ENCODE assay signal across 2 cellular contexts in genomic region chr7:139557857-139558581, GRCh38.
TF ChIP-seq lines count a peak whose summit lies in the region.

No MANE protein-coding gene starts in this region.

TF ChIP-seq in SK-N-SH treated with all-trans-retinoic acid at 6 μM for 48 hours, 23 proteins besides CTCF, POLR2A, EP300 and RAD21 (continued from another document):
- TF ChIP-seq SNAI2 (CRISPR knock-in tag; IDR thresholded peaks at IDR 0.05) (no peak), TSHZ2 (CRISPR knock-in tag; IDR thresholded peaks at IDR 0.05) (no peak), ZFP30 (CRISPR knock-in tag; IDR thresholded peaks at IDR 0.05) (no peak), GLIS3 (CRISPR knock-in tag; IDR thresholded peaks at IDR 0.05) (no peak), CSRNP3 (CRISPR knock-in tag; IDR thresholded peaks at IDR 0.05) (no peak), ZNF565 (CRISPR knock-in tag; conservative IDR thresholded peaks at IDR 0.05; ENCODE audit: low read depth) (no peak), ESRRG (CRISPR knock-in tag; IDR thresholded peaks at IDR 0.05) (no peak), PPARA (CRISPR knock-in tag; IDR thresholded peaks at IDR 0.05; ENCODE audit: borderline replicate concordance) (no peak), ZFP3 (CRISPR knock-in tag; IDR thresholded peaks at IDR 0.05) (no peak), ZNF70 (CRISPR knock-in tag; IDR thresholded peaks at IDR 0.05) (no peak)
- TF ChIP-seq, protein P1, sequence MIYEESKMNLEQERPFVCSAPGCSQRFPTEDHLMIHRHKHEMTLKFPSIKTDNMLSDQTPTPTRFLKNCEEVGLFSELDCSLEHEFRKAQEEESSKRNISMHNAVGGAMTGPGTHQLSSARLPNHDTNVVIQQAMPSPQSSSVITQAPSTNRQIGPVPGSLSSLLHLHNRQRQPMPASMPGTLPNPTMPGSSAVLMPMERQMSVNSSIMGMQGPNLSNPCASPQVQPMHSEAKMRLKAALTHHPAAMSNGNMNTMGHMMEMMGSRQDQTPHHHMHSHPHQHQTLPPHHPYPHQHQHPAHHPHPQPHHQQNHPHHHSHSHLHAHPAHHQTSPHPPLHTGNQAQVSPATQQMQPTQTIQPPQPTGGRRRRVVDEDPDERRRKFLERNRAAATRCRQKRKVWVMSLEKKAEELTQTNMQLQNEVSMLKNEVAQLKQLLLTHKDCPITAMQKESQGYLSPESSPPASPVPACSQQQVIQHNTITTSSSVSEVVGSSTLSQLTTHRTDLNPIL (CRISPR knock-in tag; IDR thresholded peaks at IDR 0.05; ENCODE audit: low read depth), result no peak
- TF ChIP-seq, protein P2, sequence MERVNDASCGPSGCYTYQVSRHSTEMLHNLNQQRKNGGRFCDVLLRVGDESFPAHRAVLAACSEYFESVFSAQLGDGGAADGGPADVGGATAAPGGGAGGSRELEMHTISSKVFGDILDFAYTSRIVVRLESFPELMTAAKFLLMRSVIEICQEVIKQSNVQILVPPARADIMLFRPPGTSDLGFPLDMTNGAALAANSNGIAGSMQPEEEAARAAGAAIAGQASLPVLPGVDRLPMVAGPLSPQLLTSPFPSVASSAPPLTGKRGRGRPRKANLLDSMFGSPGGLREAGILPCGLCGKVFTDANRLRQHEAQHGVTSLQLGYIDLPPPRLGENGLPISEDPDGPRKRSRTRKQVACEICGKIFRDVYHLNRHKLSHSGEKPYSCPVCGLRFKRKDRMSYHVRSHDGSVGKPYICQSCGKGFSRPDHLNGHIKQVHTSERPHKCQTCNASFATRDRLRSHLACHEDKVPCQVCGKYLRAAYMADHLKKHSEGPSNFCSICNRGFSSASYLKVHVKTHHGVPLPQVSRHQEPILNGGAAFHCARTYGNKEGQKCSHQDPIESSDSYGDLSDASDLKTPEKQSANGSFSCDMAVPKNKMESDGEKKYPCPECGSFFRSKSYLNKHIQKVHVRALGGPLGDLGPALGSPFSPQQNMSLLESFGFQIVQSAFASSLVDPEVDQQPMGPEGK (CRISPR knock-in tag; IDR thresholded peaks at IDR 0.05; ENCODE audit: borderline replicate concordance), result no peak

TF ChIP-seq in SK-N-SH, 30 proteins besides CTCF, POLR2A, EP300 and RAD21 (continued from another document):
- TF ChIP-seq NRF1 (IDR thresholded peaks at IDR 0.05; ENCODE audit: low read depth, low read length) (no peak), ZBTB33 (IDR thresholded peaks at IDR 0.05; ENCODE audit: borderline replicate concordance, low read depth) (no peak), TEAD4 (IDR thresholded peaks at IDR 0.05; ENCODE audit: borderline replicate concordance, insufficient read depth) (no peak), REST (IDR thresholded peaks at IDR 0.05; ENCODE audit: low read depth, low read length) (no peak), MXI1 (IDR thresholded peaks at IDR 0.05; ENCODE audit: low read depth, low read length) (no peak), RXRA (IDR thresholded peaks at IDR 0.05; ENCODE audit: borderline replicate concordance, low read depth) (no peak), JUND (IDR thresholded peaks at IDR 0.05) (no peak), TCF12 (IDR thresholded peaks at IDR 0.05) (no peak), IRF3 (IDR thresholded peaks at IDR 0.05; ENCODE audit: low read depth, low read length) (no peak), FOSL2 (IDR thresholded peaks at IDR 0.05; ENCODE audit: borderline replicate concordance, low read depth) (no peak), GABPA (IDR thresholded peaks at IDR 0.05; ENCODE audit: low read depth) (no peak), CHD2 (IDR thresholded peaks at IDR 0.05; ENCODE audit: low read length, partially characterized antibody) (no peak)
- TF ChIP-seq, protein P3, sequence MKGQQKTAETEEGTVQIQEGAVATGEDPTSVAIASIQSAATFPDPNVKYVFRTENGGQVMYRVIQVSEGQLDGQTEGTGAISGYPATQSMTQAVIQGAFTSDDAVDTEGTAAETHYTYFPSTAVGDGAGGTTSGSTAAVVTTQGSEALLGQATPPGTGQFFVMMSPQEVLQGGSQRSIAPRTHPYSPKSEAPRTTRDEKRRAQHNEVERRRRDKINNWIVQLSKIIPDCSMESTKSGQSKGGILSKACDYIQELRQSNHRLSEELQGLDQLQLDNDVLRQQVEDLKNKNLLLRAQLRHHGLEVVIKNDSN (IDR thresholded peaks at IDR 0.05; ENCODE audit: borderline replicate concordance, low read depth), result no peak
